12 cellular contexts compared by ENCODE assay signal in genomic region chr5:123091258-123091987, GRCh38. TPM values are rescaled to one million over a fixed set of nuclear protein-coding genes. Genes with fewer than 3 reads are reported as not detected.
DNase-seq lines count a peak whose midpoint lies in the region; ATAC-seq and TF ChIP-seq lines count a peak whose summit lies in the region.
"Had no signal": no experiment of that assay in that cellular context is flagged by ENCODE, and none has a peak within 500 bp of the region (broad histone marks: within the 10 kb centered on the region; RNA-seq: fewer than 3 reads in every experiment).

No MANE protein-coding gene starts in this region.

- TF ChIP-seq POLR2A in breast epithelium (IDR thresholded peaks at IDR 0.05) (no peak), tibial nerve (IDR thresholded peaks at IDR 0.05) (no peak)

- H3K4me1 ChIP-seq in breast epithelium, result peaks cover 8 to 12% of the 10 kb centered on the region in 2 donors
- peaks cover 5% of the 10 kb centered on the region for H3K4me1 ChIP-seq in mesendoderm (ENCODE audit: control insufficient read depth, low read depth, low read length)
- no peaks in the 10 kb centered on the region for H3K4me1 ChIP-seq in aorta (ENCODE audit: control insufficient read depth in 1 of 2, insufficient read depth in 2 of 2, low read length in 2 of 2)
- peaks cover 0 to 75% (median 29%) of the 10 kb centered on the region in 4 donors for H3K4me1 ChIP-seq in tibial nerve

- no CpG with 5 or more reads among the region's 17 CpGs for WGBS in mesendoderm (ENCODE audit: extremely low coverage, insufficient coverage, low lambda C conversion rate)
- 1 to 2% methylated on average over 17 of the region's 17 CpGs for WGBS in aorta, 2 donors
- 43 to 45% methylated on average over 17 of the region's 17 CpGs for WGBS in tibial nerve, 2 donors

- no peak overlapping the region for H3K4me2 ChIP-seq in mesendoderm (ENCODE audit: low read length)

- ATAC-seq in stimulated activated naive CD8-positive, alpha-beta T cell treated with anti-CD3 and anti-CD28 coated beads, Interleukin-15, Interleukin-2, amounts not matched to agents 100 U/mL and 50 U/mL, for 24 hours, result no peak
- ATAC-seq in aorta (ENCODE audit: low FRiP score) (no peak), GM21576 (IDR thresholded peaks at IDR 0.05; ENCODE audit: unreplicated experiment) (no peak)

- H3K27me3 ChIP-seq in breast epithelium, result peaks cover 7 to 91% of the 10 kb centered on the region in 2 donors
- peaks cover 46% of the 10 kb centered on the region for H3K27me3 ChIP-seq in mesendoderm (ENCODE audit: insufficient read depth, low read length, poor library complexity)
- no peaks in the 10 kb centered on the region for H3K27me3 ChIP-seq in aorta (ENCODE audit: control insufficient read depth in 1 of 2, insufficient read depth in 2 of 2, low read length in 1 of 2)
- H3K27me3 ChIP-seq in tibial nerve, result peaks cover 0 to 95% of the 10 kb centered on the region in 2 donors

- H3K4me3 ChIP-seq in breast epithelium, result peak overlapping the region in 2 of 3 donors; percentile 59 to 79
- no peak overlapping the region for H3K4me3 ChIP-seq in mesendoderm (ENCODE audit: low read length)
- H3K4me3 ChIP-seq in aorta (ENCODE audit: low read length in 2 of 2), result peak overlapping the region; percentile 79 to 98
- H3K4me3 ChIP-seq in tibial nerve, result peak overlapping the region in 1 of 4 donors; percentile 59

- H3K4me1 Mint-ChIP-seq in stimulated activated naive CD8-positive, alpha-beta T cell treated with anti-CD3 and anti-CD28 coated beads, Interleukin-15, Interleukin-2, amounts not matched to agents 100 ng/mL and 50 ng/mL, for 24 hours (ENCODE audit: low read depth), result peaks cover 25% of the 10 kb centered on the region

- no peak overlapping the region for H2BK120ac ChIP-seq in mesendoderm (ENCODE audit: low read depth, low read length)

- H3K9me3 ChIP-seq in breast epithelium (no peaks in the 10 kb centered on the region), aorta (ENCODE audit: control insufficient read depth, low read length) (no peaks in the 10 kb centered on the region), tibial nerve (no peaks in the 10 kb centered on the region)

- intact Hi-C loops in breast epithelium (cut with DNase I; ENCODE audit: low total_unique reads), result no loop called here
- intact Hi-C loops in aorta (cut with DNase I), result loop anchor here in 1 of 2 donors (5.0 kb wide), 2 partner anchors 196 to 271 kb away; no protein-coding TSS in a partner anchor

- H3K79me1 ChIP-seq in mesendoderm (ENCODE audit: low read length), result no peaks in the 10 kb centered on the region

- no peak overlapping the region for H2AK5ac ChIP-seq in mesendoderm (ENCODE audit: low read length)

- H3K36me3 Mint-ChIP-seq in stimulated activated naive CD8-positive, alpha-beta T cell treated with anti-CD3 and anti-CD28 coated beads, Interleukin-15, Interleukin-2, amounts not matched to agents 100 ng/mL and 50 ng/mL, for 24 hours (ENCODE audit: low read depth), result no peaks in the 10 kb centered on the region
- H3K36me3 Mint-ChIP-seq: activated naive CD4-positive, alpha-beta T cell treated with anti-CD3 and anti-CD28 coated beads, Interleukin-2, amount 50 U/mL, for 24 hours had no signal

- no peak overlapping the region for H3K4ac ChIP-seq in mesendoderm (ENCODE audit: low read depth, low read length)

- no peaks in the 10 kb centered on the region for H3K36me3 ChIP-seq in breast epithelium
- no peaks in the 10 kb centered on the region for H3K36me3 ChIP-seq in mesendoderm (ENCODE audit: control insufficient read depth, insufficient read depth, low read length)
- no peaks in the 10 kb centered on the region for H3K36me3 ChIP-seq in aorta (ENCODE audit: control insufficient read depth in 1 of 2, insufficient read depth in 2 of 2, low read length in 1 of 2)
- no peaks in the 10 kb centered on the region for H3K36me3 ChIP-seq in tibial nerve

- H3K27ac Mint-ChIP-seq in stimulated activated naive CD8-positive, alpha-beta T cell treated with anti-CD3 and anti-CD28 coated beads, Interleukin-15, Interleukin-2, amounts not matched to agents 100 ng/mL and 50 ng/mL, for 24 hours, result no peak overlapping the region
- H3K27ac Mint-ChIP-seq: activated CD4-positive, alpha-beta T cell treated with anti-CD3 and anti-CD28 coated beads, Interleukin-2, amount 10 ng/mL, durations not matched to agents 7 days and 5 days; activated naive CD4-positive, alpha-beta T cell treated with anti-CD3 and anti-CD28 coated beads, Interleukin-2, amount 50 U/mL, for 24 hours had no signal

- no peaks in the 10 kb centered on the region for H3K9me3 Mint-ChIP-seq in stimulated activated naive CD8-positive, alpha-beta T cell treated with anti-CD3 and anti-CD28 coated beads, Interleukin-15, Interleukin-2, amounts not matched to agents 100 ng/mL and 50 ng/mL, for 24 hours
- H3K9me3 Mint-ChIP-seq: activated CD4-positive, alpha-beta T cell treated with anti-CD3 and anti-CD28 coated beads, Interleukin-2, amount 10 ng/mL, durations not matched to agents 7 days and 5 days; activated naive CD4-positive, alpha-beta T cell treated with anti-CD3 and anti-CD28 coated beads, Interleukin-2, amount 50 U/mL, for 24 hours had no signal

- H3K79me2 ChIP-seq in mesendoderm (ENCODE audit: control insufficient read depth, insufficient read depth, low read length), result no peaks in the 10 kb centered on the region

- peaks cover 80% of the 10 kb centered on the region for H3K27me3 Mint-ChIP-seq in stimulated activated naive CD8-positive, alpha-beta T cell treated with anti-CD3 and anti-CD28 coated beads, Interleukin-15, Interleukin-2, amounts not matched to agents 100 ng/mL and 50 ng/mL, for 24 hours

- DNase-seq in stimulated activated naive CD8-positive, alpha-beta T cell treated with anti-CD3 and anti-CD28 coated beads, Interleukin-15, Interleukin-2, amounts not matched to agents 100 U/mL and 50 U/mL, for 24 hours, result no peak
- DNase-seq in breast epithelium (ENCODE audit: low spot score in 2 of 2) (no peak), mesendoderm (peak; percentile 21), aorta (no peak), SIG-M5 (lab: John Stamatoyannopoulos, UW) (no peak), tibial nerve (ENCODE audit: low spot score in 2 of 2) (no peak)
- DNase-seq: activated CD4-positive, alpha-beta T cell treated with anti-CD3 and anti-CD28 coated beads, Interleukin-2, amount 10 ng/mL, durations not matched to agents 7 days and 5 days; NCI-H69 had no signal

- no peak overlapping the region for H2BK5ac ChIP-seq in mesendoderm (ENCODE audit: low read length)

- peak in 1 of 2 donors; percentile 19 for TF ChIP-seq EP300 in tibial nerve (IDR thresholded peaks at IDR 0.05)

- H4K5ac ChIP-seq in mesendoderm (ENCODE audit: low read length), result no peak overlapping the region

- H3K23ac ChIP-seq in mesendoderm (ENCODE audit: low read length), result no peak overlapping the region

- H3K27ac ChIP-seq in breast epithelium, result no peak overlapping the region
- no peak overlapping the region for H3K27ac ChIP-seq in mesendoderm (ENCODE audit: low read depth, low read length)
- peak overlapping the region in 1 of 2 donors; percentile 51 for H3K27ac ChIP-seq in aorta (ENCODE audit: low read depth in 1 of 2, low read length in 2 of 2)
- H3K27ac ChIP-seq in tibial nerve, result no peak overlapping the region
- H3K27ac ChIP-seq: SJSA1 had no signal

- H3K9ac ChIP-seq in mesendoderm (ENCODE audit: low read length), result no peak overlapping the region

- no peak overlapping the region for H4K8ac ChIP-seq in mesendoderm (ENCODE audit: low read depth, low read length)

- H2BK15ac ChIP-seq in mesendoderm (replicated peaks; ENCODE audit: low read depth), result no peak overlapping the region

- no peak overlapping the region for H3K56ac ChIP-seq in mesendoderm (ENCODE audit: low read length)

- TF ChIP-seq CTCF in breast epithelium (IDR thresholded peaks at IDR 0.05), result no peak
- no peak for TF ChIP-seq CTCF in tibial nerve (IDR thresholded peaks at IDR 0.05)

- no peak overlapping the region for H3K18ac ChIP-seq in mesendoderm (ENCODE audit: low read length)

- peak overlapping the region; percentile 30 for H3K4me3 Mint-ChIP-seq in stimulated activated naive CD8-positive, alpha-beta T cell treated with anti-CD3 and anti-CD28 coated beads, Interleukin-15, Interleukin-2, amounts not matched to agents 100 ng/mL and 50 ng/mL, for 24 hours
- H3K4me3 Mint-ChIP-seq: activated CD4-positive, alpha-beta T cell treated with anti-CD3 and anti-CD28 coated beads, Interleukin-2, amount 10 ng/mL, durations not matched to agents 7 days and 5 days; activated naive CD4-positive, alpha-beta T cell treated with anti-CD3 and anti-CD28 coated beads, Interleukin-2, amount 50 U/mL, for 24 hours had no signal

RNA-seq across cellular contexts. Expression of gene PRDM6, which starts 2.4 kb away (rescaled TPM):
- total RNA-seq in breast epithelium (1 to 10 TPM in 1 of 3 donors, under 1 TPM in 2; 0.48 to 2.6 (median 0.66) TPM), aorta (10 to 100 TPM; 26.8 to 40.5 TPM), tibial nerve (1 to 10 TPM in 2 of 4 donors, under 1 TPM in 2; 0.90 to 1.1 (median 1.0) TPM)
- 0.25 TPM for polyA plus RNA-seq in mesendoderm (2013, experiment 1 of 2)
- 0.14 TPM for polyA plus RNA-seq in mesendoderm (2013, experiment 2 of 2)
- 10 to 100 TPM in 1 of 2 donors, 1 to 10 TPM in 1; 7.4 to 30.6 TPM for polyA plus RNA-seq in aorta
- total RNA-seq: activated CD4-positive, alpha-beta T cell treated with anti-CD3 and anti-CD28 coated beads, Interleukin-2, amount 10 ng/mL, durations not matched to agents 7 days and 5 days had no signal

RNA-seq across cellular contexts. Expression of gene PPIC, which starts 54.9 kb away (rescaled TPM):
- total RNA-seq in breast epithelium, result 10 to 100 TPM; 18.7 to 33.1 (median 30.3) TPM
- polyA plus RNA-seq in mesendoderm (2013, experiment 1 of 2), result 6.2 TPM
- 5.8 TPM for polyA plus RNA-seq in mesendoderm (2013, experiment 2 of 2)
- total RNA-seq in aorta, result 10 to 100 TPM; 52.5 to 71.1 TPM
- polyA plus RNA-seq in aorta, result 10 to 100 TPM; 59.9 to 71.7 TPM
- total RNA-seq in tibial nerve, result 10 to 100 TPM; 14.1 to 36.7 (median 24.3) TPM
- total RNA-seq: activated CD4-positive, alpha-beta T cell treated with anti-CD3 and anti-CD28 coated beads, Interleukin-2, amount 10 ng/mL, durations not matched to agents 7 days and 5 days had no signal

Comparison
In these comparisons a context has a peak if more than half of its experiments do, and no peak if none do; other contexts are left out.
1. RNA of gene PRDM6, which starts 2.4 kb away (total RNA-seq): 26.8 to 40.5 TPM in aorta; 0.90 to 1.1 TPM in tibial nerve and 0.48 to 2.6 TPM in breast epithelium; every median in the first group is over 4 times any median in the second.